ENCODE assay signal across 8 cellular contexts in genomic region chr15:52678036-52678467, GRCh38. TPM values are rescaled to one million over a fixed set of nuclear protein-coding genes. Genes with fewer than 3 reads are reported as not detected.
A peak's percentile ranks its signal among the peaks of the same experiment; 100 is the strongest.
DNase-seq lines count a peak whose midpoint lies in the region; ATAC-seq and TF ChIP-seq lines count a peak whose summit lies in the region.

No MANE protein-coding gene starts in this region.

- H3K27me3 ChIP-seq in MG63 = peaks cover 4% of the 10 kb centered on the region; the same call in 1 of the 2 replicates

- peak overlapping the region; percentile 95 to 99 for H3K27ac ChIP-seq in coronary artery

- DNase-seq in MG63 (peak; percentile 73), coronary artery (ENCODE audit: low spot score) (peak; percentile 82), left lobe of liver (ENCODE audit: low spot score) (peak; percentile 66), NCI-H2171 (lab: John Stamatoyannopoulos, UW) (no peak)
- peak; percentile 39 for DNase-seq in activated CD4-positive, alpha-beta T cell treated with anti-CD3 and anti-CD28 coated beads for 1 hour
- peak; percentile 21 to 26 for DNase-seq in stimulated activated CD4-positive, alpha-beta T cell treated with anti-CD3 and anti-CD28 coated beads, Interleukin-2, amount 100 ng/mL, for 48 hours

- no peaks in the 10 kb centered on the region for H3K9me3 ChIP-seq in ES-I3 (ENCODE audit: control insufficient read depth, insufficient read depth, low read length)
- 0 out of 2 replicates have a peak, but pooled peaks cover 2% of the 10 kb centered on the region for H3K9me3 ChIP-seq in MG63

- no peak for TF ChIP-seq CTCF in coronary artery (IDR thresholded peaks at IDR 0.05)

- peak overlapping the region; percentile 92 for H3K4me3 ChIP-seq in MG63
- peak overlapping the region; percentile 99 for H3K4me3 ChIP-seq in coronary artery

- peak overlapping the region; percentile 68 for H3K9ac ChIP-seq in ES-I3 (ENCODE audit: low read depth, low read length)

- peaks cover 6% of the 10 kb centered on the region; the same call in 1 of the 2 replicates for H3K4me1 ChIP-seq in ES-I3 (ENCODE audit: insufficient read depth, low read length)

- no peaks in the 10 kb centered on the region for H3K36me3 ChIP-seq in ES-I3 (ENCODE audit: insufficient read depth, low read length)
- H3K36me3 ChIP-seq in MG63 = peaks cover 8% of the 10 kb centered on the region; the same call in 1 of the 2 replicates

- ATAC-seq in GM21786 (IDR thresholded peaks at IDR 0.05; ENCODE audit: unreplicated experiment) (peak; percentile 28), left lobe of liver (peak; percentile 50)

RNA-seq across cellular contexts. Expression of gene ATOSA, which starts 1.1 kb away (rescaled TPM):
- 3.0 and 5.6 TPM in 2 replicates for total RNA-seq in MG63 (2014; rRNA removed; shearing (Covaris generic); ENCODE audit: low replicate concordance)
- 29.0 TPM for total RNA-seq in left lobe of liver
